8 cellular contexts compared by ENCODE assay signal in genomic region chr14:35416108-35416750, GRCh38. TPM values are rescaled to one million over a fixed set of nuclear protein-coding genes. Genes with fewer than 3 reads are reported as not detected.
DNase-seq lines count a peak whose midpoint lies in the region; ATAC-seq and TF ChIP-seq lines count a peak whose summit lies in the region.

No MANE protein-coding gene starts in this region.

- TF ChIP-seq CTCF in natural killer cell (IDR thresholded peaks at IDR 0.05) (no peak), omental fat pad (IDR thresholded peaks at IDR 0.05) (no peak)

- H3K27ac Mint-ChIP-seq in natural killer cell, result peak overlapping the region; percentile 88 to 91

- H3K4me3 Mint-ChIP-seq in natural killer cell, result peak overlapping the region; percentile 65

- H3K36me3 Mint-ChIP-seq in natural killer cell, result no peaks in the 10 kb centered on the region

- H3K27me3 Mint-ChIP-seq in natural killer cell (ENCODE audit: low read depth in 2 of 2), result no peaks in the 10 kb centered on the region

- peak; percentile 76 to 86 for DNase-seq in activated CD4-positive, alpha-beta T cell treated with anti-CD3 and anti-CD28 coated beads, Interleukin-2, amount 50 U/mL, for 48 hours
- peak; percentile 52 for DNase-seq in natural killer cell
- no peak for DNase-seq in NCI-H187 treated with DMSO at 0.1 percent for 48 hours (lab: John Stamatoyannopoulos, UW)
- DNase-seq in AML-193 (lab: John Stamatoyannopoulos, UW), result no peak
- DNase-seq in omental fat pad (ENCODE audit: low spot score), result no peak
- no peak for DNase-seq in NCI-H446 treated with DMSO at 0.1 percent for 48 hours (lab: John Stamatoyannopoulos, UW)

- H3K9me3 Mint-ChIP-seq in natural killer cell, result no peaks in the 10 kb centered on the region

- peaks cover 51 to 53% of the 10 kb centered on the region in 2 donors for H3K4me1 Mint-ChIP-seq in natural killer cell

- intact Hi-C loops in natural killer cell (cut with micrococcal nuclease), result loop anchor here (1.0 to 10.0 kb wide), 11 partner anchors 11 to 744 kb away; partner anchors contain the start of genes FAM177A1, PPP2R3C, PRORP and PSMA6

- peak; percentile 38 for ATAC-seq in GM18517 (IDR thresholded peaks at IDR 0.05; ENCODE audit: unreplicated experiment)
- ATAC-seq in HG02870 (IDR thresholded peaks at IDR 0.05; ENCODE audit: unreplicated experiment), result peak; percentile 47
- peak; percentile 52 to 65 (median 57) for ATAC-seq in natural killer cell
- no peak for ATAC-seq in omental fat pad (ENCODE audit: low FRiP score)

RNA-seq across cellular contexts. Expression of gene NFKBIA, which starts 11.7 kb away (rescaled TPM):
- total RNA-seq in natural killer cell (1,000 to 10,000 TPM; 2,039 to 3,339 (median 2,499) TPM), omental fat pad (1,000 to 10,000 TPM in 1 of 4 donors, 100 to 1,000 TPM in 3; 291 to 1,245 (median 645) TPM)

Comparison
In these comparisons a context has a peak if more than half of its experiments do, and no peak if none do; other contexts are left out.
1. DNase-seq: peak in activated CD4-positive, alpha-beta T cell treated with anti-CD3 and anti-CD28 coated beads, Interleukin-2, amount 50 U/mL, for 48 hours (2 of 2) and natural killer cell (single experiment); none in NCI-H187 treated with DMSO at 0.1 percent for 48 hours (single experiment), AML-193 (0 of 2), omental fat pad (single experiment) and NCI-H446 treated with DMSO at 0.1 percent for 48 hours (single experiment).